Comparison of ENCODE assay signal across 21 cellular contexts in the genomic region with DNA sequence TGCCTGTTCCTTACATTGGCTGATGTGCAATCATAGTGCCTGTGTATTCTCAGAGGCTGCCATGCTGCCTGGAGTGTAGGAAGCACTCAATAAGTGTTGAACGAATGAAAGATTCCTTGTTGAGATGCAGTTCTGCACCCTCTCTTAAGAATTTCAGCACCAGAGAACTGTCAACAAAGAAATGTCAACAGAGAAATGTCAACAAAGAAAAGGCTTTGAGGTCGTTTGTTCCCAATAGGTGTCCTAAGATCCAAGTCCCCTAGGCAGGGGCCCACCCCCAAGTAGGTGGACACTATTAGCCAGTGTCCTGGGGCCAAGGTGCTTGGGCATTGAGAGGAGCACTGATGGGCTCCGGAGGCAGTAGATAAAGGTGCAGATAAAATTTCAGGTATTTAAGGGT. TPM values are rescaled to one million over a fixed set of nuclear protein-coding genes. Genes with fewer than 3 reads are reported as not detected.
DNase-seq lines count a peak whose midpoint lies in the region; ATAC-seq, FAIRE-seq and TF ChIP-seq lines count a peak whose summit lies in the region.
"Had no signal": no experiment of that assay in that cellular context is flagged by ENCODE, and none has a peak within 500 bp of the region (broad histone marks: within the 10 kb centered on the region; RNA-seq: fewer than 3 reads in every experiment).

No MANE protein-coding gene starts in this region.

- DNase-seq in NCI-H146 (lab: John Stamatoyannopoulos, UW) (peak; percentile 12), NCI-H146 treated with DMSO at 0.1 percent for 48 hours (lab: John Stamatoyannopoulos, UW; ENCODE audit: unreplicated experiment) (no peak), Caco-2 (peak; percentile 56 to 67), NCI-H345 treated with DMSO at 0.1 percent for 48 hours (lab: John Stamatoyannopoulos, UW; ENCODE audit: unreplicated experiment) (peak; percentile 73), HepG2 (ENCODE audit: low spot score) (peak; percentile 61), OCI-M2 (lab: John Stamatoyannopoulos, UW; ENCODE audit: unreplicated experiment) (no peak), upper lobe of left lung (no peak), aorta (no peak)
- DNase-seq: BE2C; Calu3; CD4-positive, alpha-beta T cell; GOT3; KBM-7; NCI-H1694 treated with DMSO at 0.1 percent for 48 hours; NCI-H2227 treated with DMSO at 0.1 percent for 48 hours; PC-9; SJCRH30 had no signal

- H4K20me1 ChIP-seq in HepG2 (ENCODE audit: insufficient read depth, low read length) = no peaks in the 10 kb centered on the region

- peak overlapping the region; percentile 41 for H3K4me2 ChIP-seq in HepG2 (ENCODE audit: low read depth, low read length)
- H3K4me2 ChIP-seq: PC-9 had no signal

- H3K9me3 ChIP-seq in Caco-2 = no peaks in the 10 kb centered on the region
- H3K9me3 ChIP-seq in HepG2 (ENCODE audit: low read length) = no peaks in the 10 kb centered on the region
- H3K9me3 ChIP-seq in upper lobe of left lung = no peaks in the 10 kb centered on the region
- no peaks in the 10 kb centered on the region for H3K9me3 ChIP-seq in aorta (ENCODE audit: control insufficient read depth, low read length)
- H3K9me3 ChIP-seq: BE2C had no signal

- H3K4me1 Mint-ChIP-seq in Caco-2 (ENCODE audit: low read depth, unreplicated experiment) = peaks cover 14% of the 10 kb centered on the region

- no peak overlapping the region for H3K9ac ChIP-seq in HepG2 (ENCODE audit: insufficient read depth, low read depth, low read length)

- H2AFZ ChIP-seq in HepG2 (ENCODE audit: low read length) = no peak overlapping the region
- H2AFZ ChIP-seq: PC-9 had no signal

- 0% methylated on average over 2 of the region's 3 CpGs for WGBS in HepG2 (ENCODE audit: low lambda C conversion rate)
- WGBS in upper lobe of left lung, 2 donors = 32 to 51% methylated on average over 3 of the region's 3 CpGs
- WGBS in aorta, 2 donors = 44 to 53% methylated on average over 3 of the region's 3 CpGs

- H3K27me3 Mint-ChIP-seq in Caco-2 (ENCODE audit: insufficient read depth, unreplicated experiment) = no peaks in the 10 kb centered on the region

- TF ChIP-seq POLR2A in HepG2 (IDR thresholded peaks at IDR 0.05; ENCODE audit: insufficient read depth in 1 of 2, low read depth in 2 of 2, low read length in 2 of 2) = no peak
- TF ChIP-seq POLR2A in upper lobe of left lung (IDR thresholded peaks at IDR 0.05) = no peak

- ATAC-seq in HepG2 (peak; percentile 79), upper lobe of left lung (ENCODE audit: low FRiP score in 2 of 2) (no peak), aorta (ENCODE audit: low FRiP score) (no peak)
- ATAC-seq: HCT116 had no signal

- peak overlapping the region; percentile 39 for H3K4me3 Mint-ChIP-seq in Caco-2 (ENCODE audit: unreplicated experiment)
- H3K4me3 Mint-ChIP-seq: CD4-positive, alpha-beta T cell; T-helper 1 cell treated with Interleukin-12 subunit alpha and Interleukin-12 subunit beta and Interleukin-4 antibody, amounts not matched to agents 30 μg/mL and 1 μg/mL, for 36 hours had no signal

- CTCF ChIA-PET in Caco-2 (lab: Charles Lee) = no interaction called here
- CTCF ChIA-PET in HepG2 (lab: Yijun Ruan, JAX; ENCODE audit: low intra/inter-chr PET ratio, low total read pairs) = no interaction called here

- intact Hi-C loops in Caco-2 (cut with micrococcal nuclease; ENCODE audit: unreplicated experiment) = loop anchor here (1.0 kb wide), 1 partner anchor 11 kb away; no protein-coding TSS in a partner anchor
- intact Hi-C loops in HepG2 (cut with micrococcal nuclease; ENCODE audit: unreplicated experiment) = no loop called here
- intact Hi-C loops in aorta (cut with DNase I) = no loop called here

- H3K79me2 ChIP-seq in HepG2 (ENCODE audit: insufficient read depth, low read length) = no peaks in the 10 kb centered on the region

- no peaks in the 10 kb centered on the region for H3K36me3 Mint-ChIP-seq in Caco-2 (ENCODE audit: insufficient read depth, unreplicated experiment)

- H3K27me3 ChIP-seq in Caco-2 (replicated peaks; ENCODE audit: control insufficient read depth, insufficient read depth, low read length) (no peaks in the 10 kb centered on the region), HepG2 (ENCODE audit: control insufficient read depth in 1 of 2, insufficient read depth in 2 of 2, low read length in 2 of 2) (peaks cover 0 to 12% of the 10 kb centered on the region in 2 experiments; a peak in 1 of 5 replicates), upper lobe of left lung (no peaks in the 10 kb centered on the region), aorta (ENCODE audit: control insufficient read depth in 1 of 2, insufficient read depth in 2 of 2, low read length in 1 of 2) (no peaks in the 10 kb centered on the region)
- H3K27me3 ChIP-seq: SJCRH30 had no signal

- no peak for TF ChIP-seq RAD21 in HepG2 (CRISPR knock-in tag; IDR thresholded peaks at IDR 0.05)

- TF ChIP-seq EP300 in HepG2 (IDR thresholded peaks at IDR 0.05; ENCODE audit: low read depth in 2 of 2, low read length in 2 of 2) = peak in 1 of 2 experiments; percentile 66; a peak in 2 of 4 replicates
- no peak; the same call in 1 of the 2 replicates for TF ChIP-seq EP300 in HepG2 (CRISPR knock-in tag; IDR thresholded peaks at IDR 0.05; ENCODE audit: borderline replicate concordance)
- TF ChIP-seq EP300 in upper lobe of left lung (IDR thresholded peaks at IDR 0.05) = no peak

- H3K4me3 ChIP-seq in Caco-2 (ENCODE audit: low read depth, low read length) = no peak overlapping the region
- H3K4me3 ChIP-seq in HepG2 (replicated peaks in 1 of 3; ENCODE audit: insufficient read depth in 1 of 3, low read depth in 2 of 3, low read length in 3 of 3) = no peak overlapping the region
- no peak overlapping the region for H3K4me3 ChIP-seq in upper lobe of left lung
- no peak overlapping the region for H3K4me3 ChIP-seq in aorta (ENCODE audit: low read length in 2 of 2)
- H3K4me3 ChIP-seq: PC-9, SJCRH30 had no signal

- TF ChIP-seq CTCF in Caco-2 (IDR thresholded peaks at IDR 0.05; ENCODE audit: insufficient read depth in 1 of 2, low read depth in 1 of 2, low read length in 1 of 2, severe bottlenecking in 1 of 2, unreplicated experiment in 1 of 2) (no peak), HepG2 (CRISPR knock-in tag; IDR thresholded peaks at IDR 0.05) (no peak), upper lobe of left lung (IDR thresholded peaks at IDR 0.05) (no peak)

- in situ Hi-C loops in HepG2 (cut with HindIII; ENCODE audit: extremely low pct_ligation_motif_present, low pct_unique_long_range_greater_than_20kb) = no loop called here

- H3K27ac ChIP-seq in HepG2 (ENCODE audit: extremely low read length, insufficient read depth, low read length) (no peak overlapping the region), upper lobe of left lung (no peak overlapping the region), aorta (ENCODE audit: low read depth in 1 of 2, low read length in 2 of 2) (no peak overlapping the region)
- H3K27ac ChIP-seq: PC-9, RWPE1, SJCRH30 had no signal

- H3K9me3 Mint-ChIP-seq in Caco-2 (ENCODE audit: unreplicated experiment) = no peaks in the 10 kb centered on the region
- H3K9me3 Mint-ChIP-seq: CD4-positive, alpha-beta T cell; T-helper 1 cell treated with Interleukin-12 subunit alpha and Interleukin-12 subunit beta and Interleukin-4 antibody, amounts not matched to agents 30 μg/mL and 1 μg/mL, for 36 hours had no signal

- BruUV-seq in Caco-2 (replicated peaks; lab: Mats Ljungman, UMichigan) (no TSS peak), HepG2 (replicated peaks; lab: Mats Ljungman, UMichigan) (no TSS peak)

- H3K36me3 ChIP-seq in Caco-2 (ENCODE audit: control insufficient read depth, insufficient read depth, low read length) (no peaks in the 10 kb centered on the region), HepG2 (replicated peaks in 1 of 2; ENCODE audit: control insufficient read depth in 1 of 2, insufficient read depth in 2 of 2, low read length in 2 of 2) (no peaks in the 10 kb centered on the region), upper lobe of left lung (no peaks in the 10 kb centered on the region), aorta (ENCODE audit: control insufficient read depth in 1 of 2, insufficient read depth in 2 of 2, low read length in 1 of 2) (peaks cover 3 to 10% of the 10 kb centered on the region in 2 donors)
- H3K36me3 ChIP-seq: BE2C had no signal

- POLR2A ChIA-PET in Caco-2 (lab: Charles Lee) (no interaction called here), HepG2 (lab: Yijun Ruan, JAX) (no interaction called here)

- peaks cover 41% of the 10 kb centered on the region for H3K4me1 ChIP-seq in Caco-2
- peaks cover 41% of the 10 kb centered on the region for H3K4me1 ChIP-seq in HepG2 (ENCODE audit: insufficient read depth, low read length)
- peaks cover 0 to 7% (median 1%) of the 10 kb centered on the region in 4 donors for H3K4me1 ChIP-seq in upper lobe of left lung
- H3K4me1 ChIP-seq in aorta (ENCODE audit: control insufficient read depth in 1 of 2, insufficient read depth in 2 of 2, low read length in 2 of 2) = no peaks in the 10 kb centered on the region
- H3K4me1 ChIP-seq: BE2C had no signal

- FAIRE-seq in HepG2 (lab: Jason Lieb, UNC) = peak; percentile 79
- FAIRE-seq: A204.1 had no signal

- no peak overlapping the region for H3K27ac Mint-ChIP-seq in Caco-2 (ENCODE audit: unreplicated experiment)
- H3K27ac Mint-ChIP-seq: CD4-positive, alpha-beta T cell; T-helper 1 cell treated with Interleukin-12 subunit alpha and Interleukin-12 subunit beta and Interleukin-4 antibody, amounts not matched to agents 30 μg/mL and 1 μg/mL, for 36 hours had no signal

RNA-seq across cellular contexts. Expression of gene KCND3, which starts 12.6 kb away (rescaled TPM):
- total RNA-seq in Caco-2 (2022) (4.0 and 5.1 TPM in 2 replicates), HepG2 (2016; rRNA removed; fragmentation: Illumina TruSeq; extraction: Trizol) (not detected in 2 replicates), upper lobe of left lung (1 to 10 TPM; 2.7 to 6.4 (median 5.4) TPM), aorta (10 to 100 TPM; 21.2 to 25.3 TPM)
- total RNA-seq in HepG2 (2016; cell fraction: cytosol; rRNA removed; fragmentation: Illumina TruSeq; extraction: Trizol; ENCODE audit: low read depth) = not detected in 2 replicates
- not detected in 2 replicates for total RNA-seq in HepG2 (2016; cell fraction: insoluble cytoplasmic fraction; rRNA removed; fragmentation: Illumina TruSeq; extraction: Trizol)
- not detected in 2 replicates for total RNA-seq in HepG2 (2016; cell fraction: membrane; rRNA removed; fragmentation: Illumina TruSeq; extraction: Trizol)
- total RNA-seq in HepG2 (2016; cell fraction: nucleus; rRNA removed; fragmentation: Illumina TruSeq; extraction: Trizol) = not detected in 2 replicates
- polyA plus RNA-seq in HepG2 (2011; rRNA removed) (0.04 and 0.09 TPM in 2 replicates), aorta (1 to 10 TPM; 1.1 to 3.6 TPM)
- polyA plus RNA-seq in HepG2 (2011; cell fraction: cytosol; rRNA removed) = 0.03 and 0.05 TPM in 2 replicates
- polyA plus RNA-seq in HepG2 (2011; cell fraction: nucleus; rRNA removed) = 0.02 and 0.11 TPM in 2 replicates
- polyA plus RNA-seq in HepG2 (2012) = not detected in 2 replicates
- not detected in 2 replicates for polyA plus RNA-seq in HepG2 (2016; cell fraction: cytosol; fragmentation: Illumina TruSeq; extraction: Trizol; ENCODE audit: low read depth)
- polyA plus RNA-seq in HepG2 (2016; cell fraction: insoluble cytoplasmic fraction; fragmentation: Illumina TruSeq; extraction: Trizol; ENCODE audit: low read depth) = not detected in 2 replicates
- not detected in 2 replicates for polyA plus RNA-seq in HepG2 (2016; cell fraction: membrane; fragmentation: Illumina TruSeq; extraction: Trizol; ENCODE audit: low read depth)
- polyA plus RNA-seq in HepG2 (2016; cell fraction: nucleus; fragmentation: Illumina TruSeq; extraction: Trizol; ENCODE audit: insufficient read depth, low read depth) = not detected in 2 replicates
- polyA minus RNA-seq in HepG2 (2011; rRNA and poly(A)+ RNA removed; ENCODE audit: low replicate concordance) = 0.20 TPM in 1 of 2 replicates, not detected in the other
- polyA minus RNA-seq in HepG2 (2011; cell fraction: cytosol; rRNA and poly(A)+ RNA removed) = 0.10 TPM in 1 of 2 replicates, not detected in the other
- polyA minus RNA-seq in HepG2 (2011; cell fraction: nucleus; rRNA and poly(A)+ RNA removed) = 0.12 TPM in 1 of 2 replicates, not detected in the other
- total RNA-seq: PC-9 had no signal

Comparison
In these comparisons a context has a peak if more than half of its experiments do, and no peak if none do; other contexts are left out.
1. DNase-seq: peak in NCI-H146 (single experiment), Caco-2 (2 of 2), NCI-H345 treated with DMSO at 0.1 percent for 48 hours (single experiment) and HepG2 (single experiment); none in NCI-H146 treated with DMSO at 0.1 percent for 48 hours (single experiment), OCI-M2 (single experiment), upper lobe of left lung (0 of 2) and aorta (0 of 2).